In the genomic region with DNA sequence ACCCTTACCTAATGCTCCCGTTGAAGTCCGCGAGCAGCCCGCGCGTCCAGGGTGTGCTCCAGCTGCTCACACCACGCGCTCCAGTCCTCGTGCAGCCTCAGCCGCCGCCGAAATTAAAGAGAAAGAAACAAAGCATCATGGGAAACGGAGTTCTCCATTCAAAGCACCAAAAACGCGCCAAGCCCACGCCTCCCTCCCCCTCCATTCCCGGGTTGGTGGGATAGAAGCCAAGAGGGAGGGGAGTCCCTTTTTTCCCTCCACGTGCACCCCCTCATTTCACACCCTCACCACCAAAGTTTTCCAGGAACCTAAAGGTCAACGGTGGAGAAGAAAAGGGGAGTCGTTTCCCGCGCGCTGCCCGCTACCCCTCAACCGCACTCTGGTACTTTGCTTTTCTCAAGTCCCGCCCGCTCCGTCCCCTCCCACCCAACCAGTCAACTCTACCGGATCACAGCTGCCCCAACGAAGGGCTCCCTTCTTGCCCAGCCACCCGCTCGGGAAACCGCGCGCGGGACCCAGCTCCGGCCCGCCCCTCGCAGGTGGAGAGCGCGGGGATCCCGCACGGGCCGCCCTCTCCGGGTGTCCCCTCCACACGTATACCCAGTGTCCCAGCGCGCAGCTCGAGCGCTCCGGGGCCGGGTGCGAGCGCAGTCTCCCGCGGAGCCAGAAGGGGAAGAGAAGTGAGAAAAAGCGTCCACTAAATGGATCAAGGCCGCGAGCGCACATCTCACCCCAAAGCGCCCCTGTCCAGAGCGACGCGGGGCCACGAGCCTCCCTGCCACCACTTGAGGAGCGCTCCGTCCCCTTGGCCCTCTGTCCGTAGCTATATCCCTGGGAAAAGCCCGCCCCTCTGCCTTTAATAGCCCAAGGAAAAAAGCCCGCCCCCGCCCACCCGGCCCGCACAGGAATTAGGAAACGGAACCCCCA, we compare ENCODE assay signal across 8 cellular contexts.
DNase-seq lines count a peak whose midpoint lies in the region; ATAC-seq and TF ChIP-seq lines count a peak whose summit lies in the region.

No MANE protein-coding gene starts in this region.

- H3K9me3 Mint-ChIP-seq in T-cell: no peaks in the 10 kb centered on the region

- peaks cover 14 to 17% (median 17%) of the 10 kb centered on the region in 3 donors for H3K4me1 Mint-ChIP-seq in T-cell

- WGBS in lower leg skin, 2 donors: 3 to 47% methylated on average over 38 to 74 of the region's 74 CpGs

- H3K4me3 Mint-ChIP-seq in T-cell: peak overlapping the region; percentile 87 to 95 (median 93)

- peaks cover 13 to 32% of the 10 kb centered on the region in 2 donors for H3K27me3 Mint-ChIP-seq in T-cell

- POLR2A ChIA-PET in T-cell (lab: Charles Lee): no interaction called here

- H3K27ac Mint-ChIP-seq in T-cell: peak overlapping the region in 1 of 2 donors; percentile 12

- DNase-seq in DMS53 (lab: John Stamatoyannopoulos, UW): peak; percentile 66
- peak in 12 of 34 experiments; percentile 1 to 19 (median 9) for DNase-seq in T-cell
- DNase-seq in cerebellum (ENCODE audit: low spot score): peak; percentile 0
- no peak for DNase-seq in lower leg skin (ENCODE audit: low spot score in 2 of 2)
- DNase-seq in stimulated activated CD8-positive, alpha-beta memory T cell treated with anti-CD3 and anti-CD28 coated beads, Interleukin-12 subunit alpha, Interleukin-12 subunit beta, amount 100 ng/mL, for 4 hours (ENCODE audit: low read depth): peak; percentile 11
- no peak for DNase-seq in GM10266 (ENCODE audit: extremely low spot score)

- ATAC-seq in HG02678 (IDR thresholded peaks at IDR 0.05; ENCODE audit: unreplicated experiment) (peak; percentile 58), T-cell (replicated peaks in 1 of 4) (peak; percentile 40 to 54 (median 48)), HG03442 (IDR thresholded peaks at IDR 0.05; ENCODE audit: unreplicated experiment) (no peak)

- TF ChIP-seq POLR2A in lower leg skin (IDR thresholded peaks at IDR 0.05): no peak

- intact Hi-C loops in lower leg skin (cut with DNase I; ENCODE audit: low total_unique reads): no loop called here

- CTCF ChIA-PET in T-cell (lab: Charles Lee): interaction anchor here in 1 of 2 donors (0.6 to 1.0 kb wide), 2 partner anchors 15 to 643 kb away, joined by 3 read pairs; no protein-coding TSS in a partner anchor

- H3K36me3 Mint-ChIP-seq in T-cell: no peaks in the 10 kb centered on the region

- peak overlapping the region; percentile 15 for H3K4me3 ChIP-seq in lower leg skin (ENCODE audit: low read depth, poor library complexity, severe bottlenecking)

- TF ChIP-seq CTCF in lower leg skin (IDR thresholded peaks at IDR 0.05) (no peak), GM10266 (IDR thresholded peaks at IDR 0.05; ENCODE audit: control insufficient read depth, insufficient read depth, low read depth, missing control alignments) (no peak)

Comparison
In these comparisons a context has a peak if more than half of its experiments do, and no peak if none do; other contexts are left out.
1. DNase-seq: peak in DMS53 (single experiment), cerebellum (single experiment) and stimulated activated CD8-positive, alpha-beta memory T cell treated with anti-CD3 and anti-CD28 coated beads, Interleukin-12 subunit alpha, Interleukin-12 subunit beta, amount 100 ng/mL, for 4 hours (single experiment); none in lower leg skin (0 of 2) and GM10266 (single experiment).